ENCODE assay signal across 2 cellular contexts in genomic region chr5:115236599-115236998, GRCh38.
TF ChIP-seq lines count a peak whose summit lies in the region.

No MANE protein-coding gene starts in this region.

TF ChIP-seq in HepG2, 621 proteins besides CTCF, POLR2A, EP300 and RAD21:
- TF ChIP-seq DR1 (CRISPR knock-in tag; IDR thresholded peaks at IDR 0.05) (no peak), ZFP62 (CRISPR knock-in tag; IDR thresholded peaks at IDR 0.05) (no peak), ZNF460 (CRISPR knock-in tag; IDR thresholded peaks at IDR 0.05; ENCODE audit: borderline replicate concordance) (no peak), MAFF (IDR thresholded peaks at IDR 0.05; ENCODE audit: low read depth, low read length) (peak; percentile 64), SRF (IDR thresholded peaks at IDR 0.05; ENCODE audit: low read depth, low read length) (no peak), ZNF543 (CRISPR knock-in tag; IDR thresholded peaks at IDR 0.05) (no peak), SOX6 (IDR thresholded peaks at IDR 0.05) (no peak), SOX6 (CRISPR knock-in tag; IDR thresholded peaks at IDR 0.05) (no peak), ZGPAT (CRISPR knock-in tag; IDR thresholded peaks at IDR 0.05) (no peak), ZNF276 (CRISPR knock-in tag; IDR thresholded peaks at IDR 0.05; ENCODE audit: low read depth) (no peak), THYN1 (CRISPR knock-in tag; IDR thresholded peaks at IDR 0.05; ENCODE audit: borderline replicate concordance, low read depth) (no peak), ADNP (CRISPR knock-in tag; IDR thresholded peaks at IDR 0.05) (no peak), MAFK (conservative IDR thresholded peaks at IDR 0.05 in 1 of 2, IDR thresholded peaks at IDR 0.05 in 1 of 2; ENCODE audit: low read length in 2 of 2) (peak; percentile 68 to 80), ZNF264 (CRISPR knock-in tag; IDR thresholded peaks at IDR 0.05) (no peak), SMARCC2 (IDR thresholded peaks at IDR 0.05) (no peak)

TF ChIP-seq in K562, 482 proteins besides CTCF, POLR2A, EP300 and RAD21:
- peak; percentile 67 for TF ChIP-seq ZNF316 (IDR thresholded peaks at IDR 0.05)
- TF ChIP-seq KDM5B (IDR thresholded peaks at IDR 0.05; ENCODE audit: insufficient replicate concordance, low read depth, low read length): no peak
- TF ChIP-seq MAFG (tag; conservative IDR thresholded peaks at IDR 0.05): peak; percentile 58; the same call in 1 of the 2 replicates
- peak; percentile 46 for TF ChIP-seq C11orf30 (IDR thresholded peaks at IDR 0.05; ENCODE audit: low read depth)
- TF ChIP-seq MAFK (IDR thresholded peaks at IDR 0.05; ENCODE audit: low read length): peak; percentile 30; the same call in 1 of the 2 replicates
- TF ChIP-seq MAFF (IDR thresholded peaks at IDR 0.05; ENCODE audit: low read length): peak; percentile 44
TF ChIP-seq in K562: peak in this region for 5.
